In genomic region chr18:79336556-79337142, GRCh38 we compare ENCODE assay signal across 38 cellular contexts.
"Had no signal": no experiment of that assay in that cellular context is flagged by ENCODE, and none has a peak within 500 bp of the region (broad histone marks: within the 10 kb centered on the region; RNA-seq: fewer than 3 reads in every experiment).

No MANE protein-coding gene starts in this region.

- DNase-seq: activated CD4-positive, alpha-beta memory T cell treated with anti-CD3 and anti-CD28 coated beads, Interleukin-2, amount 10 ng/mL, durations not matched to agents 7 days and 5 days; activated CD4-positive, alpha-beta T cell treated with anti-CD3 and anti-CD28 coated beads for 36 hours; activated CD8-positive, alpha-beta memory T cell treated with anti-CD3 and anti-CD28 coated beads for 24 hours; activated CD8-positive, alpha-beta memory T cell treated with anti-CD3 and anti-CD28 coated beads, Interleukin-2, amount 10 ng/mL, durations not matched to agents 7 days and 5 days; activated effector memory CD4-positive, alpha-beta T cell treated with anti-CD3 and anti-CD28 coated beads, Interleukin-2, amount 50 U/mL, for 16 hours; activated naive CD4-positive, alpha-beta T cell; activated naive CD4-positive, alpha-beta T cell treated with anti-CD3 and anti-CD28 coated beads, Interleukin-2, amount 50 U/mL, for 16 hours; activated naive CD8-positive, alpha-beta T cell treated with anti-CD3 and anti-CD28 coated beads for 36 hours; activated T-cell treated with anti-CD3 and anti-CD28 coated beads, Interleukin-2, amount 50 U/mL, for 1 hour; activated T-cell treated with anti-CD3 and anti-CD28 coated beads, Interleukin-2, amount 50 U/mL, for 72 hours; amniotic stem cell; aorta; brain microvascular endothelial cell; Kasumi-1; KG1; MG63; NCI-H1048; NCI-H1105 treated with DMSO at 0.1 percent for 48 hours; NCI-H1436; NCI-H1694; NCI-H1930; NCI-H2081 treated with DMSO at 0.1 percent for 48 hours; NCI-H345; NCI-H524 treated with DMSO at 0.1 percent for 48 hours; NCI-H748 treated with DMSO at 0.1 percent for 48 hours; NK-92 treated with Interleukin-12 subunit alpha and Interleukin-12 subunit beta, amount 100 ng/mL, for 24 hours; PC-3; Peyer's patch; RPMI8226; SHP77 treated with DMSO at 0.1 percent for 48 hours; SK-N-SH had no signal

- H3K27ac Mint-ChIP-seq: activated CD4-positive, alpha-beta memory T cell treated with anti-CD3 and anti-CD28 coated beads, Interleukin-2, amount 10 ng/mL, durations not matched to agents 7 days and 5 days; activated CD4-positive, alpha-beta T cell treated with anti-CD3 and anti-CD28 coated beads for 36 hours; activated CD8-positive, alpha-beta memory T cell treated with anti-CD3 and anti-CD28 coated beads, Interleukin-2, amount 10 ng/mL, durations not matched to agents 7 days and 5 days; activated naive CD8-positive, alpha-beta T cell treated with anti-CD3 and anti-CD28 coated beads for 36 hours; activated T-cell treated with anti-CD3 and anti-CD28 coated beads, Interleukin-2, amount 50 U/mL, for 72 hours; activated T-helper 17 cell treated with anti-CD3 and anti-CD28 coated beads, Interleukin-2, amount 50 U/mL, for 72 hours; T-helper 1 cell treated with Interleukin-12 subunit alpha and Interleukin-12 subunit beta and Interleukin-4 antibody, amounts not matched to agents 30 μg/mL and 1 μg/mL, for 36 hours; T-helper 2 cell treated with Interferon-gamma antibody and Interleukin-4, amounts not matched to agents 5 μg/mL and 100 μg/mL, for 36 hours; WTC11 had no signal

- H3K27me3 ChIP-seq: brain microvascular endothelial cell, cardiac muscle cell, MG63, Peyer's patch, SJSA1 had no signal

- H3K27me3 Mint-ChIP-seq: activated CD4-positive, alpha-beta memory T cell treated with anti-CD3 and anti-CD28 coated beads, Interleukin-2, amount 10 ng/mL, durations not matched to agents 7 days and 5 days; activated CD4-positive, alpha-beta T cell treated with anti-CD3 and anti-CD28 coated beads for 36 hours; activated CD8-positive, alpha-beta memory T cell treated with anti-CD3 and anti-CD28 coated beads, Interleukin-2, amount 10 ng/mL, durations not matched to agents 7 days and 5 days; activated naive CD8-positive, alpha-beta T cell treated with anti-CD3 and anti-CD28 coated beads for 36 hours; activated T-helper 17 cell treated with anti-CD3 and anti-CD28 coated beads, Interleukin-2, amount 50 U/mL, for 72 hours had no signal

- H3K9me3 Mint-ChIP-seq: activated naive CD8-positive, alpha-beta T cell treated with anti-CD3 and anti-CD28 coated beads for 36 hours; T-helper 1 cell treated with Interleukin-12 subunit alpha and Interleukin-12 subunit beta and Interleukin-4 antibody, amounts not matched to agents 30 μg/mL and 1 μg/mL, for 36 hours had no signal

- H3K4me1 Mint-ChIP-seq: activated CD4-positive, alpha-beta memory T cell treated with anti-CD3 and anti-CD28 coated beads, Interleukin-2, amount 10 ng/mL, durations not matched to agents 7 days and 5 days; activated CD4-positive, alpha-beta T cell treated with anti-CD3 and anti-CD28 coated beads for 36 hours; activated CD8-positive, alpha-beta memory T cell treated with anti-CD3 and anti-CD28 coated beads, Interleukin-2, amount 10 ng/mL, durations not matched to agents 7 days and 5 days; activated naive CD8-positive, alpha-beta T cell treated with anti-CD3 and anti-CD28 coated beads for 36 hours; activated T-helper 17 cell treated with anti-CD3 and anti-CD28 coated beads, Interleukin-2, amount 50 U/mL, for 72 hours had no signal

- H3K4me3 ChIP-seq: cardiac muscle cell, MG63, Peyer's patch, SJSA1 had no signal

- H3K4me3 Mint-ChIP-seq: activated CD4-positive, alpha-beta memory T cell treated with anti-CD3 and anti-CD28 coated beads, Interleukin-2, amount 10 ng/mL, durations not matched to agents 7 days and 5 days; activated CD4-positive, alpha-beta T cell treated with anti-CD3 and anti-CD28 coated beads for 36 hours; activated CD8-positive, alpha-beta memory T cell treated with anti-CD3 and anti-CD28 coated beads, Interleukin-2, amount 10 ng/mL, durations not matched to agents 7 days and 5 days; activated naive CD8-positive, alpha-beta T cell treated with anti-CD3 and anti-CD28 coated beads for 36 hours; activated T-cell treated with anti-CD3 and anti-CD28 coated beads, Interleukin-2, amount 50 U/mL, for 72 hours; activated T-helper 17 cell treated with anti-CD3 and anti-CD28 coated beads, Interleukin-2, amount 50 U/mL, for 72 hours; T-helper 1 cell treated with Interleukin-12 subunit alpha and Interleukin-12 subunit beta and Interleukin-4 antibody, amounts not matched to agents 30 μg/mL and 1 μg/mL, for 36 hours; T-helper 2 cell treated with Interferon-gamma antibody and Interleukin-4, amounts not matched to agents 5 μg/mL and 100 μg/mL, for 36 hours; WTC11 had no signal

- H3K4me1 ChIP-seq: Peyer's patch, SJSA1 had no signal

- ATAC-seq: activated CD4-positive, alpha-beta T cell treated with anti-CD3 and anti-CD28 coated beads for 36 hours; activated CD4-positive, CD25-positive, alpha-beta regulatory T cell treated with anti-CD3 and anti-CD28 coated beads, Interleukin-2, amount 50 U/mL, for 24 hours; activated CD8-positive, alpha-beta memory T cell treated with anti-CD3 and anti-CD28 coated beads, Interleukin-2, amount 10 ng/mL, durations not matched to agents 7 days and 5 days; activated T-cell treated with anti-CD3 and anti-CD28 coated beads, Interleukin-2, amount 50 U/mL, for 72 hours; activated T-helper 17 cell treated with anti-CD3 and anti-CD28 coated beads, Interleukin-2, amount 50 U/mL, for 72 hours; PC-3; WTC11 had no signal

- H3K27ac ChIP-seq: brain microvascular endothelial cell, cardiac muscle cell, Peyer's patch, SJSA1 had no signal

- H3K36me3 ChIP-seq: brain microvascular endothelial cell, MG63, SJSA1 had no signal

- H3K9me3 ChIP-seq: MG63, Peyer's patch, SJSA1, SK-N-SH had no signal
